ENCODE assay signal across 20 cellular contexts in genomic region chr7:12119638-12120303, GRCh38.
A peak's percentile ranks its signal among the peaks of the same experiment; 100 is the strongest.
DNase-seq lines count a peak whose midpoint lies in the region; ATAC-seq and TF ChIP-seq lines count a peak whose summit lies in the region.
"Had no signal": no experiment of that assay in that cellular context is flagged by ENCODE, and none has a peak within 500 bp of the region (broad histone marks: within the 10 kb centered on the region; RNA-seq: fewer than 3 reads in every experiment).

No MANE protein-coding gene starts in this region.

- H3K27me3 ChIP-seq in suprapubic skin = peaks cover 2% of the 10 kb centered on the region

- H3K27ac ChIP-seq in mesodermal cell (ENCODE audit: low read depth, low read length, severe bottlenecking) (peak overlapping the region; percentile 43), suprapubic skin (no peak overlapping the region)
- H3K27ac ChIP-seq: coronary artery, KMS-11 had no signal

- H3K36me3 ChIP-seq in mesodermal cell (ENCODE audit: control insufficient read depth, insufficient read depth, low read length) (no peaks in the 10 kb centered on the region), suprapubic skin (no peaks in the 10 kb centered on the region)

- no peak for TF ChIP-seq POLR2A in suprapubic skin (IDR thresholded peaks at IDR 0.05)

- no peak for TF ChIP-seq EP300 in suprapubic skin (IDR thresholded peaks at IDR 0.05)

- ATAC-seq in SK-N-SH treated with all-trans-retinoic acid at 6 μM for 48 hours (no peak), GM21825 (IDR thresholded peaks at IDR 0.05; ENCODE audit: unreplicated experiment) (no peak), HG02852 (IDR thresholded peaks at IDR 0.05; ENCODE audit: unreplicated experiment) (no peak)
- ATAC-seq: activated CD4-positive, alpha-beta T cell treated with anti-CD3 and anti-CD28 coated beads for 36 hours; naive thymus-derived CD4-positive, alpha-beta T cell had no signal

- WGBS in mesodermal cell (ENCODE audit: insufficient coverage in 2 of 2), 2 experiments = 40 to 71% methylated on average over 1 of the region's 4 CpGs
- 71% methylated on average over 4 of the region's 4 CpGs for WGBS in suprapubic skin

- no peak for TF ChIP-seq CTCF in suprapubic skin (IDR thresholded peaks at IDR 0.05)

- H3K4me3 ChIP-seq in mesodermal cell (ENCODE audit: extremely low read depth, insufficient read depth, low read length, poor library complexity, severe bottlenecking) (no peak overlapping the region), suprapubic skin (no peak overlapping the region)
- H3K4me3 ChIP-seq: coronary artery had no signal

- DNase-seq in NCI-H748 (lab: John Stamatoyannopoulos, UW; ENCODE audit: unreplicated experiment) (peak; percentile 33), NCI-H748 treated with DMSO at 0.1 percent for 48 hours (lab: John Stamatoyannopoulos, UW) (no peak), OCI-M1 (lab: John Stamatoyannopoulos, UW) (no peak), suprapubic skin (ENCODE audit: low spot score in 2 of 2) (no peak)
- DNase-seq: ACHN; activated CD4-positive, alpha-beta T cell treated with anti-CD3 and anti-CD28 coated beads for 36 hours; activated CD8-positive, alpha-beta memory T cell treated with anti-CD3 and anti-CD28 coated beads for 24 hours; activated naive CD4-positive, alpha-beta T cell; activated T-cell treated with anti-CD3 and anti-CD28 coated beads, Interleukin-2, amount 50 U/mL, for 24 hours; amniotic stem cell; mammary epithelial cell; naive thymus-derived CD4-positive, alpha-beta T cell; NCI-H1930; NCI-H526 had no signal

- H3K9me3 ChIP-seq in mesodermal cell (ENCODE audit: control insufficient read depth, low read length) = no peaks in the 10 kb centered on the region
- no peaks in the 10 kb centered on the region for H3K9me3 ChIP-seq in suprapubic skin

- H3K4me1 ChIP-seq in mesodermal cell (ENCODE audit: control insufficient read depth, insufficient read depth, low read length, poor library complexity, severe bottlenecking) = no peaks in the 10 kb centered on the region
- H3K4me1 ChIP-seq in suprapubic skin = no peaks in the 10 kb centered on the region

TF ChIP-seq in SK-N-SH treated with all-trans-retinoic acid at 6 μM for 48 hours, 23 proteins besides CTCF, POLR2A, EP300 and RAD21:
- TF ChIP-seq ISL1 (CRISPR knock-in tag; IDR thresholded peaks at IDR 0.05) = peak; percentile 25; the same call in 1 of the 2 replicates
- TF ChIP-seq BACH2 (CRISPR knock-in tag; IDR thresholded peaks at IDR 0.05; ENCODE audit: borderline replicate concordance) = no peak
